Comparison of ENCODE assay signal across 15 cellular contexts in the genomic region with DNA sequence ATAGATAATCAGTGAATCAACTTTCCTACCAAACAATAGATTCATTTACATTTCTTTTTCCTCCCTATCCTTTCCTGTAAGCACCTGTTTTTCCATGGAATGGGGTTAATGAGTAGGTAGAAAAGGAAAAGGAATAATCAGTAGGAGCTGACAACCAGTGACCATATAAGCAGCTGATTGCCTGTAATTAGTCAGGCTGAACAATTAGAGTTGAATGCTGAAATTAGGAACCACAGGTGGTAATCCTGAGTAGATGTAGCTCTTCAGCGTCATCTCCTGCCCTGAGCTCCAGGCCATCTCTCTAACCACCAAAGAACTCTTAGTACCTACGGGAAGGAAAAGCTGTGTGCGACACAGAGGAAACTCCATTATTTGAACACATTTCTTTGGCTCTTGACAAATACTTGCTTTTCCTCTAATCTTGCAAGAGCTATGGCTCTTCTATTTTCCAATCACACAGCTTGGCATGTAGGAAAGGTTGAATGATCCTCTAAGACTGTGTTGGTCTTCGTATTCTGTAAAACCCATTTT.
DNase-seq lines count a peak whose midpoint lies in the region; ATAC-seq and TF ChIP-seq lines count a peak whose summit lies in the region.
"Had no signal": no experiment of that assay in that cellular context is flagged by ENCODE, and none has a peak within 500 bp of the region (broad histone marks: within the 10 kb centered on the region; RNA-seq: fewer than 3 reads in every experiment).

No MANE protein-coding gene starts in this region.

- H3K9me3 Mint-ChIP-seq in endodermal cell: no peaks in the 10 kb centered on the region
- H3K9me3 Mint-ChIP-seq: IgD-negative memory B cell had no signal

- peak overlapping the region; percentile 19 for H3K4me3 ChIP-seq in endodermal cell (ENCODE audit: low read length)
- H3K4me3 ChIP-seq: HAP-1, SK-N-MC had no signal

- H3K36me3 ChIP-seq in endodermal cell (ENCODE audit: control insufficient read depth, insufficient read depth, low read length): peaks cover 34% of the 10 kb centered on the region

- H3K27ac Mint-ChIP-seq in endodermal cell: no peak overlapping the region
- H3K27ac Mint-ChIP-seq: B cell; CD4-positive, CD25-positive, alpha-beta regulatory T cell; IgD-negative memory B cell had no signal

- H3K27ac ChIP-seq in endodermal cell (ENCODE audit: low read depth, low read length): no peak overlapping the region
- H3K27ac ChIP-seq: SK-N-MC had no signal

- peaks cover 10% of the 10 kb centered on the region for H3K4me1 ChIP-seq in endodermal cell (ENCODE audit: control insufficient read depth, insufficient read depth, low read length)

- TF ChIP-seq CTCF in endodermal cell (conservative IDR thresholded peaks at IDR 0.05): no peak

- peaks cover 11% of the 10 kb centered on the region for H3K4me1 Mint-ChIP-seq in endodermal cell
- H3K4me1 Mint-ChIP-seq: B cell had no signal

- peaks cover 31% of the 10 kb centered on the region for H3K36me3 Mint-ChIP-seq in endodermal cell (ENCODE audit: low read depth)

- H3K9me3 ChIP-seq in endodermal cell (ENCODE audit: control insufficient read depth, low read length): no peaks in the 10 kb centered on the region
- H3K9me3 ChIP-seq: HAP-1 had no signal

- 88 to 94% methylated on average over 4 of the region's 4 CpGs for WGBS in endodermal cell (ENCODE audit: insufficient coverage in 1 of 2, insufficient read length in 1 of 2), 2 experiments

- H3K4me3 Mint-ChIP-seq in endodermal cell: no peak overlapping the region
- H3K4me3 Mint-ChIP-seq: B cell; CD4-positive, CD25-positive, alpha-beta regulatory T cell; IgD-negative memory B cell had no signal

- H3K27me3 ChIP-seq in endodermal cell (ENCODE audit: control insufficient read depth, insufficient read depth, low read length, poor library complexity, severe bottlenecking): no peaks in the 10 kb centered on the region

- peaks cover 5% of the 10 kb centered on the region for H3K27me3 Mint-ChIP-seq in endodermal cell (ENCODE audit: insufficient read depth)
- H3K27me3 Mint-ChIP-seq: B cell; CD4-positive, CD25-positive, alpha-beta regulatory T cell; IgD-negative memory B cell had no signal

- H3K9ac ChIP-seq in endodermal cell (ENCODE audit: extremely low read depth, low read length, poor library complexity, severe bottlenecking): no peak overlapping the region

- DNase-seq in NCI-H1417 treated with DMSO at 0.1 percent for 48 hours (lab: John Stamatoyannopoulos, UW) (peak; percentile 68), NCI-H774 (lab: John Stamatoyannopoulos, UW) (peak; percentile 8), endodermal cell (no peak), NCI-H187 (lab: John Stamatoyannopoulos, UW) (no peak), hypothalamus (lab: John Stamatoyannopoulos, UW) (no peak)
- DNase-seq: CD4-positive, CD25-positive, alpha-beta regulatory T cell; NCI-H1436 treated with DMSO at 0.1 percent for 48 hours; NCI-H446; Right ventricle myocardium superior had no signal

- ATAC-seq in HG03196 (IDR thresholded peaks at IDR 0.05; ENCODE audit: unreplicated experiment) (no peak), GM21390 (IDR thresholded peaks at IDR 0.05; ENCODE audit: unreplicated experiment) (no peak)

Comparison
In these comparisons a context has a peak if more than half of its experiments do, and no peak if none do; other contexts are left out.
1. DNase-seq: peak in NCI-H1417 treated with DMSO at 0.1 percent for 48 hours (single experiment) and NCI-H774 (single experiment); none in endodermal cell (single experiment), NCI-H187 (0 of 2) and hypothalamus (0 of 51).